In the genomic region with DNA sequence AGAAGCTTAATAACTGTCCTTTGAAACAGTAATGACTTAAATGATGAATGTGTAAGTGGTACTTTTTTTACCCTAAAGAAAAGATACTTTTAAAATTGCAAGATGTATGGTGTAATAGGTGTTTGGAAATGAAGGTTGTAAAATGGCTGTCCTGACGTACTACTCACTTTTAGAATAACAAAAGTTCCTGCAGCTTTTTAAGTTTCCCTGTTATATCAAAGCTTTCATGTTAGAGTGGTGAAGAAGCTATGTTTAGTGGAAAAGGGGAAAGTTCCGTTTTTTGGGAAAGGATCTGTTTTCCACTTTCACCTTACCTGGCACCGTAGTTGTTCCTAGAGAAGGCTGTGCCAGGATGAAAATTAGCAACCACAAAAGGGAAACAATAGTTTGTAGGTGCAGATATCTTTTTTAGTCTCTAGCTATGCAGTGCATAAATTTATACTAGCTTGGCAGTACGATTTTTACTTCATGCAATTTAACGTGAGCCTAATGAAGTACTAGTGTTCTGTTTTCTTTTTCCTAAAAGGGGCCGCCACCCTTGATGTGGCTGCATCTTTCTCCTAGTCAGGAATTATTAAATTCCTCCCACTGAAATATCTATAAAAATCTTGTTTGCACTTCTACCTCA, we compare ENCODE assay signal across 8 cellular contexts. TPM values are rescaled to one million over a fixed set of nuclear protein-coding genes. Genes with fewer than 3 reads are reported as not detected.
DNase-seq lines count a peak whose midpoint lies in the region; ATAC-seq, FAIRE-seq and TF ChIP-seq lines count a peak whose summit lies in the region.

No MANE protein-coding gene starts in this region.

- peak overlapping the region; percentile 80 for H3K4me3 ChIP-seq in CD4-positive, CD25-positive, alpha-beta regulatory T cell (ENCODE audit: low read depth, low read length)
- H3K4me3 ChIP-seq in MM.1S (ENCODE audit: low read length), result peak overlapping the region; percentile 68
- peak overlapping the region; percentile 78 for H3K4me3 ChIP-seq in choroid plexus epithelial cell (ENCODE audit: low read depth, low read length)

- H3K4me1 ChIP-seq in CD4-positive, CD25-positive, alpha-beta regulatory T cell (ENCODE audit: control insufficient read depth, insufficient read depth, low read length, poor library complexity, severe bottlenecking), result peaks cover 18% of the 10 kb centered on the region
- peaks cover 18% of the 10 kb centered on the region for H3K4me1 ChIP-seq in MM.1S (ENCODE audit: low read length)

- H3K9me3 Mint-ChIP-seq in CD4-positive, CD25-positive, alpha-beta regulatory T cell, result no peaks in the 10 kb centered on the region
- no peaks in the 10 kb centered on the region for H3K9me3 Mint-ChIP-seq in natural killer cell treated with Interleukin-12 subunit alpha and Interleukin-12 subunit beta and Interleukin-15 and Interleukin-18, amount 100 ng/mL, for 72 hours

- FAIRE-seq in HTR-8/SVneo (lab: Jason Lieb, UNC), result no peak

- peak overlapping the region; percentile 84 for H3K4me2 ChIP-seq in MM.1S (ENCODE audit: low read depth, low read length)

- no peak for ATAC-seq in CD4-positive, CD25-positive, alpha-beta regulatory T cell (ENCODE audit: low read depth in 2 of 2)
- ATAC-seq in natural killer cell treated with Interleukin-12 subunit alpha and Interleukin-12 subunit beta and Interleukin-15 and Interleukin-18, amount 100 ng/mL, for 72 hours, result no peak
- ATAC-seq in HG03378 (IDR thresholded peaks at IDR 0.05; ENCODE audit: unreplicated experiment), result no peak

- H3K27ac ChIP-seq in CD4-positive, CD25-positive, alpha-beta regulatory T cell (ENCODE audit: insufficient read depth, low read length, poor library complexity, severe bottlenecking), result no peak overlapping the region
- peak overlapping the region; percentile 92; the same call in 1 of the 2 replicates for H3K27ac ChIP-seq in MM.1S (ENCODE audit: low read length)

- H3K27me3 ChIP-seq in CD4-positive, CD25-positive, alpha-beta regulatory T cell (ENCODE audit: control insufficient read depth, insufficient read depth, low read length), result peaks cover 7% of the 10 kb centered on the region
- no peaks in the 10 kb centered on the region for H3K27me3 ChIP-seq in MM.1S (replicated peaks; ENCODE audit: insufficient read depth, low read length)

- H3K27ac Mint-ChIP-seq in CD4-positive, CD25-positive, alpha-beta regulatory T cell, result peak overlapping the region in 2 of 3 donors; percentile 92 to 96
- H3K27ac Mint-ChIP-seq in natural killer cell treated with Interleukin-12 subunit alpha and Interleukin-12 subunit beta and Interleukin-15 and Interleukin-18, amount 100 ng/mL, for 72 hours, result peak overlapping the region; percentile 89 to 95

- TF ChIP-seq CTCF in MM.1S (IDR thresholded peaks at IDR 0.05; ENCODE audit: low read length), result no peak
- TF ChIP-seq CTCF in choroid plexus epithelial cell (conservative IDR thresholded peaks at IDR 0.05; ENCODE audit: low read depth, low read length), result no peak

- peak overlapping the region; percentile 87 for H3K9ac ChIP-seq in MM.1S (ENCODE audit: low read length)

- peaks cover 17% of the 10 kb centered on the region; the same call in 1 of the 2 replicates for H3K79me2 ChIP-seq in MM.1S (ENCODE audit: low read length)

- no peaks in the 10 kb centered on the region for H4K20me1 ChIP-seq in MM.1S (ENCODE audit: insufficient read depth, low read length)

- no peaks in the 10 kb centered on the region for H3K36me3 ChIP-seq in CD4-positive, CD25-positive, alpha-beta regulatory T cell (ENCODE audit: control insufficient read depth, insufficient read depth, low read length)
- no peaks in the 10 kb centered on the region for H3K36me3 ChIP-seq in MM.1S (replicated peaks; ENCODE audit: insufficient read depth, low read length)

- H3K9me2 ChIP-seq in MM.1S (replicated peaks; ENCODE audit: insufficient read depth, low read length), result no peaks in the 10 kb centered on the region

- peaks cover 25% of the 10 kb centered on the region for H3F3A ChIP-seq in MM.1S (ENCODE audit: insufficient read depth, low read length)

- peaks cover 0 to 33% (median 17%) of the 10 kb centered on the region in 4 donors for H3K4me1 Mint-ChIP-seq in CD4-positive, CD25-positive, alpha-beta regulatory T cell
- peaks cover 15 to 18% of the 10 kb centered on the region in 2 donors for H3K4me1 Mint-ChIP-seq in natural killer cell treated with Interleukin-12 subunit alpha and Interleukin-12 subunit beta and Interleukin-15 and Interleukin-18, amount 100 ng/mL, for 72 hours (ENCODE audit: low read depth in 2 of 2)

- DNase-seq in CD4-positive, CD25-positive, alpha-beta regulatory T cell, result no peak
- DNase-seq in MM.1S (no peak), choroid plexus epithelial cell (ENCODE audit: low read depth) (no peak), HTR-8/SVneo (ENCODE audit: insufficient read length, low spot score) (no peak), NCI-H2081 treated with DMSO at 0.1 percent for 48 hours (lab: John Stamatoyannopoulos, UW) (no peak), AG08395 (ENCODE audit: low spot score) (no peak)
- DNase-seq in natural killer cell treated with Interleukin-12 subunit alpha and Interleukin-12 subunit beta and Interleukin-15 and Interleukin-18, amount 100 ng/mL, for 72 hours (ENCODE audit: low spot score), result no peak

- no peaks in the 10 kb centered on the region for H3K36me3 Mint-ChIP-seq in CD4-positive, CD25-positive, alpha-beta regulatory T cell
- no peaks in the 10 kb centered on the region for H3K36me3 Mint-ChIP-seq in natural killer cell treated with Interleukin-12 subunit alpha and Interleukin-12 subunit beta and Interleukin-15 and Interleukin-18, amount 100 ng/mL, for 72 hours

- peak overlapping the region; percentile 96; the same call in 1 of the 2 replicates for H2AFZ ChIP-seq in MM.1S (ENCODE audit: low read length)

- H3K9me3 ChIP-seq in CD4-positive, CD25-positive, alpha-beta regulatory T cell (ENCODE audit: control insufficient read depth in 2 of 2, low read length in 2 of 2), result no peaks in the 10 kb centered on the region
- H3K9me3 ChIP-seq in MM.1S (replicated peaks; ENCODE audit: insufficient read depth, low read length), result no peaks in the 10 kb centered on the region

- peak overlapping the region; percentile 88 to 97 (median 93) for H3K4me3 Mint-ChIP-seq in CD4-positive, CD25-positive, alpha-beta regulatory T cell
- H3K4me3 Mint-ChIP-seq in natural killer cell treated with Interleukin-12 subunit alpha and Interleukin-12 subunit beta and Interleukin-15 and Interleukin-18, amount 100 ng/mL, for 72 hours, result peak overlapping the region; percentile 95

- peaks cover 9% of the 10 kb centered on the region for H3K27me3 Mint-ChIP-seq in CD4-positive, CD25-positive, alpha-beta regulatory T cell
- H3K27me3 Mint-ChIP-seq in natural killer cell treated with Interleukin-12 subunit alpha and Interleukin-12 subunit beta and Interleukin-15 and Interleukin-18, amount 100 ng/mL, for 72 hours, result peaks cover 2 to 5% of the 10 kb centered on the region in 2 donors

RNA-seq across cellular contexts. Expression of a gene that starts 1.3 kb away (rescaled TPM):
- total RNA-seq in CD4-positive, CD25-positive, alpha-beta regulatory T cell, result 71.0 TPM
- 10 to 100 TPM; 38.5 to 50.8 (median 42.2) TPM for polyA plus RNA-seq in CD4-positive, CD25-positive, alpha-beta regulatory T cell
- total RNA-seq in natural killer cell treated with Interleukin-12 subunit alpha and Interleukin-12 subunit beta and Interleukin-15 and Interleukin-18, amount 100 ng/mL, for 72 hours, result 100 to 1,000 TPM in 1 of 2 donors, 10 to 100 TPM in 1; 99.4 to 118 TPM
